1 cellular context compared by ENCODE assay signal in genomic region chr10:77949167-77949566, GRCh38.
TF ChIP-seq lines count a peak whose summit lies in the region.

No MANE protein-coding gene starts in this region.

TF ChIP-seq in H1, 55 proteins besides CTCF, POLR2A, EP300 and RAD21:
- 0 out of 2 replicates have a peak, but pooled peaks have one; percentile 2 for TF ChIP-seq TEAD4 (IDR thresholded peaks at IDR 0.05; ENCODE audit: low read depth, low read length)
- TF ChIP-seq CREB1 (IDR thresholded peaks at IDR 0.05) = peak; percentile 20; the same call in 1 of the 2 replicates
- TF ChIP-seq MAFK (IDR thresholded peaks at IDR 0.05; ENCODE audit: low read depth, low read length) = peak; percentile 2; the same call in 1 of the 2 replicates
- peak; percentile 68 for TF ChIP-seq TBP (IDR thresholded peaks at IDR 0.05; ENCODE audit: low read depth, low read length)
- TF ChIP-seq KDM4A (IDR thresholded peaks at IDR 0.05; ENCODE audit: low read depth, low read length, severe bottlenecking) = no peak
- TF ChIP-seq SP1 (IDR thresholded peaks at IDR 0.05; ENCODE audit: low read depth, low read length) = 0 out of 2 replicates have a peak, but pooled peaks have one; percentile 18
- TF ChIP-seq NRF1 (IDR thresholded peaks at IDR 0.05; ENCODE audit: low read depth, low read length) = no peak
- TF ChIP-seq MAX (IDR thresholded peaks at IDR 0.05) = peak; percentile 24; the same call in 1 of the 2 replicates
- TF ChIP-seq JUND (IDR thresholded peaks at IDR 0.05; ENCODE audit: low read length) = peak; percentile 68; the same call in 1 of the 2 replicates
- peak; percentile 81; the same call in 1 of the 2 replicates for TF ChIP-seq RBBP5 (IDR thresholded peaks at IDR 0.05; ENCODE audit: borderline replicate concordance, low read depth, low read length)
- peak; percentile 92 for TF ChIP-seq ASH2L (IDR thresholded peaks at IDR 0.05; ENCODE audit: low read length)
- TF ChIP-seq GTF2F1 (IDR thresholded peaks at IDR 0.05; ENCODE audit: borderline replicate concordance, low read depth, low read length) = no peak
- no peak for TF ChIP-seq EGR1 (IDR thresholded peaks at IDR 0.05; ENCODE audit: borderline replicate concordance, low read depth, low read length)
- TF ChIP-seq TAF1 (IDR thresholded peaks at IDR 0.05; ENCODE audit: low read depth, low read length) = peak; percentile 52
